In the genomic region with DNA sequence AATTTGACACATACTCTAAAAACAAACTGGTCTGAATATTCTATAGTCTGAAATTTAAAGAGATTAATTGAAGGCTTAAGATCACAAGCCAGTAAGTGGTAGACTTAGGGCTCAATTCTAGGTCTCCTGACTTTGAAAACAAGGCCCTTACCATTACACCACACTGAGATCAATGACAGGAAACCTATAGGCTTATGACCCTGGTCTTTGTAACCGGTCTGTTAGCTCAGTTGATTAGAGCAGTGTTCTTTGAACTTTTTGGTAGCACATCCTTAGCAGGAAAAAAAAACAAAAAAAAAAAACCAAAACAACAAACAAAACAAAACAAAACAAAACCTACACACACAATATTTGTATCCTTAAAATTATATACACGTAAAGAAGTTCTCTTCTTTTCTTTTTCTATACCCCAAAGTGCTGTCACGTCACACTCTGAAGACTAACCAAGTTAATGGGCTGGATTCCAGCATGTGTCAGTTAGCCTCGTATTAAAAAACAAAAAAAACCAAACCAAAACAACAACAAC, we compare ENCODE assay signal across 21 cellular contexts. TPM values are rescaled to one million over a fixed set of nuclear protein-coding genes. Genes with fewer than 3 reads are reported as not detected.
DNase-seq lines count a peak whose midpoint lies in the region; ATAC-seq and TF ChIP-seq lines count a peak whose summit lies in the region.
"Had no signal": no experiment of that assay in that cellular context is flagged by ENCODE, and none has a peak within 500 bp of the region (broad histone marks: within the 10 kb centered on the region; RNA-seq: fewer than 3 reads in every experiment).

No MANE protein-coding gene starts in this region.

- H3K4me1 ChIP-seq in CD8-positive, alpha-beta memory T cell (ENCODE audit: insufficient read depth, low read length) = peaks cover 19% of the 10 kb centered on the region
- no peaks in the 10 kb centered on the region for H3K4me1 ChIP-seq in endodermal cell (ENCODE audit: control insufficient read depth, insufficient read depth, low read length)
- H3K4me1 ChIP-seq in right lobe of liver = peaks cover 0 to 35% (median 6%) of the 10 kb centered on the region in 4 donors

- DNase-seq in NCI-H82 (lab: John Stamatoyannopoulos, UW) = peak; percentile 28
- DNase-seq in NCI-H82 treated with DMSO at 0.1 percent for 48 hours (lab: John Stamatoyannopoulos, UW; ENCODE audit: unreplicated experiment) = no peak
- DNase-seq in CD8-positive, alpha-beta memory T cell = no peak
- DNase-seq in endodermal cell = no peak
- no peak for DNase-seq in right lobe of liver
- no peak for DNase-seq in activated CD4-positive, alpha-beta T cell treated with anti-CD3 and anti-CD28 coated beads, Interleukin-2, amount 50 U/mL, for 4 hours
- DNase-seq in SIG-M5 treated with dmso at 0.1 percent for 504 hours (lab: John Stamatoyannopoulos, UW; ENCODE audit: unreplicated experiment) = no peak
- DNase-seq: DMS53; EL; NCI-H1092 treated with DMSO at 0.1 percent for 48 hours; NCI-H146; NCI-H2029 treated with DMSO at 0.1 percent for 48 hours; NCI-H2171; NCI-H69; NK-92 treated with Interleukin-12 subunit alpha and Interleukin-12 subunit beta, amount 100 ng/mL, for 24 hours had no signal

- H3K27me3 ChIP-seq in CD8-positive, alpha-beta memory T cell (ENCODE audit: insufficient read depth, low read length, poor library complexity, severe bottlenecking) = no peaks in the 10 kb centered on the region
- H3K27me3 ChIP-seq in endodermal cell (ENCODE audit: control insufficient read depth, insufficient read depth, low read length, poor library complexity, severe bottlenecking) (no peaks in the 10 kb centered on the region), right lobe of liver (no peaks in the 10 kb centered on the region)

- H3K4me1 Mint-ChIP-seq in CD8-positive, alpha-beta memory T cell = peaks cover 49 to 90% (median 88%) of the 10 kb centered on the region in 3 donors
- peaks cover 12% of the 10 kb centered on the region for H3K4me1 Mint-ChIP-seq in endodermal cell

- ATAC-seq in right lobe of liver = peak; percentile 67 to 91 (median 80)
- ATAC-seq in HG03196 (IDR thresholded peaks at IDR 0.05; ENCODE audit: unreplicated experiment) = no peak
- ATAC-seq: GM12878, K562, Right ventricle myocardium inferior had no signal

- H3K36me3 Mint-ChIP-seq in CD8-positive, alpha-beta memory T cell = peaks cover 0 to 48% (median 10%) of the 10 kb centered on the region in 3 donors
- H3K36me3 Mint-ChIP-seq in endodermal cell (ENCODE audit: low read depth) = peaks cover 20% of the 10 kb centered on the region

- H3K27me3 Mint-ChIP-seq in CD8-positive, alpha-beta memory T cell = no peaks in the 10 kb centered on the region
- no peaks in the 10 kb centered on the region for H3K27me3 Mint-ChIP-seq in endodermal cell (ENCODE audit: insufficient read depth)

- CTCF ChIA-PET in CD8-positive, alpha-beta memory T cell (lab: Charles Lee) = no interaction called here

- no peaks in the 10 kb centered on the region for H3K9me3 ChIP-seq in CD8-positive, alpha-beta memory T cell (ENCODE audit: low read length)
- H3K9me3 ChIP-seq in endodermal cell (ENCODE audit: control insufficient read depth, low read length) (no peaks in the 10 kb centered on the region), right lobe of liver (no peaks in the 10 kb centered on the region)

- no peak for TF ChIP-seq CTCF in endodermal cell (conservative IDR thresholded peaks at IDR 0.05)
- TF ChIP-seq CTCF in right lobe of liver (IDR thresholded peaks at IDR 0.05) = no peak

- no peak overlapping the region for H3K27ac ChIP-seq in CD8-positive, alpha-beta memory T cell (ENCODE audit: low read depth, low read length)
- H3K27ac ChIP-seq in endodermal cell (ENCODE audit: low read depth, low read length) = no peak overlapping the region
- H3K27ac ChIP-seq in right lobe of liver = peak overlapping the region; percentile 6 to 61 (median 39)
- H3K27ac ChIP-seq: 22Rv1 had no signal

- TF ChIP-seq POLR2A in right lobe of liver (IDR thresholded peaks at IDR 0.05) = no peak

- H3K9me3 Mint-ChIP-seq in CD8-positive, alpha-beta memory T cell = no peaks in the 10 kb centered on the region
- peaks cover 53% of the 10 kb centered on the region for H3K9me3 Mint-ChIP-seq in endodermal cell

- intact Hi-C loops in right lobe of liver (cut with DNase I) = no loop called here

- no peak overlapping the region for H3K4me3 ChIP-seq in CD8-positive, alpha-beta memory T cell (ENCODE audit: low read length)
- H3K4me3 ChIP-seq in endodermal cell (ENCODE audit: low read length) = no peak overlapping the region
- no peak overlapping the region for H3K4me3 ChIP-seq in right lobe of liver
- H3K4me3 ChIP-seq: GM12878, K562 had no signal

- POLR2A ChIA-PET in CD8-positive, alpha-beta memory T cell (lab: Charles Lee) = no interaction called here

- no peaks in the 10 kb centered on the region for H3K36me3 ChIP-seq in CD8-positive, alpha-beta memory T cell (ENCODE audit: insufficient read depth, low read length)
- H3K36me3 ChIP-seq in endodermal cell (ENCODE audit: control insufficient read depth, insufficient read depth, low read length) (peaks cover 17% of the 10 kb centered on the region), right lobe of liver (no peaks in the 10 kb centered on the region)

- H3K9ac ChIP-seq in endodermal cell (ENCODE audit: extremely low read depth, low read length, poor library complexity, severe bottlenecking) = no peak overlapping the region

- WGBS in endodermal cell (ENCODE audit: insufficient coverage in 1 of 2, insufficient read length in 1 of 2), 2 experiments = 64% methylated on average over 4 of the region's 4 CpGs; no CpG with 5 or more reads in 1 of the 2 experiments
- 30% methylated on average over 4 of the region's 4 CpGs for WGBS in right lobe of liver (ENCODE audit: insufficient coverage, low coverage, low lambda C conversion rate, missing lambda C conversion rate)

- H3K4me3 Mint-ChIP-seq in CD8-positive, alpha-beta memory T cell = peak overlapping the region in 2 of 7 donors; percentile 17 to 39
- no peak overlapping the region for H3K4me3 Mint-ChIP-seq in endodermal cell
- H3K4me3 Mint-ChIP-seq: CD14-positive monocyte had no signal

- peak overlapping the region in 7 of 8 donors; percentile 29 to 80 (median 59) for H3K27ac Mint-ChIP-seq in CD8-positive, alpha-beta memory T cell
- H3K27ac Mint-ChIP-seq in endodermal cell = peak overlapping the region; percentile 69

RNA-seq across cellular contexts. Expression of a gene that starts 55.4 kb away (rescaled TPM):
- total RNA-seq in CD8-positive, alpha-beta memory T cell = 10 to 100 TPM; 70.1 to 72.7 TPM
- 59.7 TPM for polyA plus RNA-seq in CD8-positive, alpha-beta memory T cell
- total RNA-seq in endodermal cell (10 to 100 TPM; 13.9 to 20.5 TPM), right lobe of liver (10 to 100 TPM; 36.0 to 63.7 (median 44.7) TPM)
- 19.4 TPM for polyA plus RNA-seq in endodermal cell (2013, experiment 1 of 2)
- 19.4 TPM for polyA plus RNA-seq in endodermal cell (2013, experiment 2 of 2)

Comparison
In these comparisons a context has a peak if more than half of its experiments do, and no peak if none do; other contexts are left out.
1. H3K27ac ChIP-seq: peak in right lobe of liver (3 of 3); none in CD8-positive, alpha-beta memory T cell (single experiment) and endodermal cell (single experiment).